Comparison of ENCODE assay signal across 1 cellular context in genomic region chr19:3243851-3244700, GRCh38.
TF ChIP-seq lines count a peak whose summit lies in the region.

No MANE protein-coding gene starts in this region.

TF ChIP-seq in HepG2, 621 proteins besides CTCF, POLR2A, EP300 and RAD21 (continues in another document):
- TF ChIP-seq ZNF264 (CRISPR knock-in tag; IDR thresholded peaks at IDR 0.05): no peak
- no peak for TF ChIP-seq HMGA1 (CRISPR knock-in tag; conservative IDR thresholded peaks at IDR 0.05)
- TF ChIP-seq, protein P1, sequence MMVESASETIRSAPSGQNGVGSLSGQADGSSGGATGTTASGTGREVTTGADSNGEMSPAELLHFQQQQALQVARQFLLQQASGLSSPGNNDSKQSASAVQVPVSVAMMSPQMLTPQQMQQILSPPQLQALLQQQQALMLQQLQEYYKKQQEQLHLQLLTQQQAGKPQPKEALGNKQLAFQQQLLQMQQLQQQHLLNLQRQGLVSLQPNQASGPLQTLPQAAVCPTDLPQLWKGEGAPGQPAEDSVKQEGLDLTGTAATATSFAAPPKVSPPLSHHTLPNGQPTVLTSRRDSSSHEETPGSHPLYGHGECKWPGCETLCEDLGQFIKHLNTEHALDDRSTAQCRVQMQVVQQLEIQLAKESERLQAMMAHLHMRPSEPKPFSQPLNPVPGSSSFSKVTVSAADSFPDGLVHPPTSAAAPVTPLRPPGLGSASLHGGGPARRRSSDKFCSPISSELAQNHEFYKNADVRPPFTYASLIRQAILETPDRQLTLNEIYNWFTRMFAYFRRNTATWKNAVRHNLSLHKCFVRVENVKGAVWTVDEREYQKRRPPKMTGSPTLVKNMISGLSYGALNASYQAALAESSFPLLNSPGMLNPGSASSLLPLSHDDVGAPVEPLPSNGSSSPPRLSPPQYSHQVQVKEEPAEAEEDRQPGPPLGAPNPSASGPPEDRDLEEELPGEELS (CRISPR knock-in tag; IDR thresholded peaks at IDR 0.05): 0 out of 2 replicates have a peak, but pooled peaks have one; percentile 12
- no peak for TF ChIP-seq ATM (IDR thresholded peaks at IDR 0.05; ENCODE audit: borderline replicate concordance)
- peak; percentile 40; the same call in 1 of the 2 replicates for TF ChIP-seq FOSL2 (CRISPR knock-in tag; IDR thresholded peaks at IDR 0.05)
- TF ChIP-seq KLF9 (CRISPR knock-in tag; IDR thresholded peaks at IDR 0.05; ENCODE audit: low read depth): no peak
- TF ChIP-seq ZNF597 (CRISPR knock-in tag; IDR thresholded peaks at IDR 0.05): no peak
- TF ChIP-seq ISL2 (CRISPR knock-in tag; IDR thresholded peaks at IDR 0.05): no peak
- TF ChIP-seq HOXA9 (CRISPR knock-in tag; IDR thresholded peaks at IDR 0.05; ENCODE audit: borderline replicate concordance): peak; percentile 81; the same call in 1 of the 2 replicates
- no peak for TF ChIP-seq ZNF839 (CRISPR knock-in tag; IDR thresholded peaks at IDR 0.05; ENCODE audit: borderline replicate concordance)
- no peak for TF ChIP-seq ZNF766 (CRISPR knock-in tag; IDR thresholded peaks at IDR 0.05; ENCODE audit: borderline replicate concordance)
- TF ChIP-seq TRAFD1 (CRISPR knock-in tag; IDR thresholded peaks at IDR 0.05; ENCODE audit: borderline replicate concordance): no peak
- TF ChIP-seq IRX3 (CRISPR knock-in tag; IDR thresholded peaks at IDR 0.05; ENCODE audit: borderline replicate concordance, low read depth): peak; percentile 68; the same call in 1 of the 2 replicates
- TF ChIP-seq TCF12 (IDR thresholded peaks at IDR 0.05): no peak
- TF ChIP-seq TCF12 (CRISPR knock-in tag; IDR thresholded peaks at IDR 0.05): no peak
- TF ChIP-seq MATR3 (CRISPR knock-in tag; IDR thresholded peaks at IDR 0.05): no peak
- TF ChIP-seq ZBTB46 (CRISPR knock-in tag; IDR thresholded peaks at IDR 0.05; ENCODE audit: borderline replicate concordance): no peak
- TF ChIP-seq ZHX1 (CRISPR knock-in tag; IDR thresholded peaks at IDR 0.05; ENCODE audit: low read depth): no peak
- TF ChIP-seq ZNF772 (CRISPR knock-in tag; IDR thresholded peaks at IDR 0.05): peak; percentile 31; the same call in 1 of the 2 replicates
- TF ChIP-seq, protein P2, sequence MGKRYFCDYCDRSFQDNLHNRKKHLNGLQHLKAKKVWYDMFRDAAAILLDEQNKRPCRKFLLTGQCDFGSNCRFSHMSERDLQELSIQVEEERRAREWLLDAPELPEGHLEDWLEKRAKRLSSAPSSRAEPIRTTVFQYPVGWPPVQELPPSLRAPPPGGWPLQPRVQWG (CRISPR knock-in tag; IDR thresholded peaks at IDR 0.05; ENCODE audit: borderline replicate concordance, low read depth): no peak
- no peak for TF ChIP-seq U2AF2 (IDR thresholded peaks at IDR 0.05; ENCODE audit: low read depth, low read length)
- TF ChIP-seq, protein P3, sequence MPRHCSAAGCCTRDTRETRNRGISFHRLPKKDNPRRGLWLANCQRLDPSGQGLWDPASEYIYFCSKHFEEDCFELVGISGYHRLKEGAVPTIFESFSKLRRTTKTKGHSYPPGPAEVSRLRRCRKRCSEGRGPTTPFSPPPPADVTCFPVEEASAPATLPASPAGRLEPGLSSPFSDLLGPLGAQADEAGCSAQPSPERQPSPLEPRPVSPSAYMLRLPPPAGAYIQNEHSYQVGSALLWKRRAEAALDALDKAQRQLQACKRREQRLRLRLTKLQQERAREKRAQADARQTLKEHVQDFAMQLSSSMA (CRISPR knock-in tag; IDR thresholded peaks at IDR 0.05): no peak
- no peak for TF ChIP-seq FOXO4 (CRISPR knock-in tag; conservative IDR thresholded peaks at IDR 0.05)
- no peak for TF ChIP-seq KAT8 (CRISPR knock-in tag; IDR thresholded peaks at IDR 0.05)
- TF ChIP-seq, protein P4, sequence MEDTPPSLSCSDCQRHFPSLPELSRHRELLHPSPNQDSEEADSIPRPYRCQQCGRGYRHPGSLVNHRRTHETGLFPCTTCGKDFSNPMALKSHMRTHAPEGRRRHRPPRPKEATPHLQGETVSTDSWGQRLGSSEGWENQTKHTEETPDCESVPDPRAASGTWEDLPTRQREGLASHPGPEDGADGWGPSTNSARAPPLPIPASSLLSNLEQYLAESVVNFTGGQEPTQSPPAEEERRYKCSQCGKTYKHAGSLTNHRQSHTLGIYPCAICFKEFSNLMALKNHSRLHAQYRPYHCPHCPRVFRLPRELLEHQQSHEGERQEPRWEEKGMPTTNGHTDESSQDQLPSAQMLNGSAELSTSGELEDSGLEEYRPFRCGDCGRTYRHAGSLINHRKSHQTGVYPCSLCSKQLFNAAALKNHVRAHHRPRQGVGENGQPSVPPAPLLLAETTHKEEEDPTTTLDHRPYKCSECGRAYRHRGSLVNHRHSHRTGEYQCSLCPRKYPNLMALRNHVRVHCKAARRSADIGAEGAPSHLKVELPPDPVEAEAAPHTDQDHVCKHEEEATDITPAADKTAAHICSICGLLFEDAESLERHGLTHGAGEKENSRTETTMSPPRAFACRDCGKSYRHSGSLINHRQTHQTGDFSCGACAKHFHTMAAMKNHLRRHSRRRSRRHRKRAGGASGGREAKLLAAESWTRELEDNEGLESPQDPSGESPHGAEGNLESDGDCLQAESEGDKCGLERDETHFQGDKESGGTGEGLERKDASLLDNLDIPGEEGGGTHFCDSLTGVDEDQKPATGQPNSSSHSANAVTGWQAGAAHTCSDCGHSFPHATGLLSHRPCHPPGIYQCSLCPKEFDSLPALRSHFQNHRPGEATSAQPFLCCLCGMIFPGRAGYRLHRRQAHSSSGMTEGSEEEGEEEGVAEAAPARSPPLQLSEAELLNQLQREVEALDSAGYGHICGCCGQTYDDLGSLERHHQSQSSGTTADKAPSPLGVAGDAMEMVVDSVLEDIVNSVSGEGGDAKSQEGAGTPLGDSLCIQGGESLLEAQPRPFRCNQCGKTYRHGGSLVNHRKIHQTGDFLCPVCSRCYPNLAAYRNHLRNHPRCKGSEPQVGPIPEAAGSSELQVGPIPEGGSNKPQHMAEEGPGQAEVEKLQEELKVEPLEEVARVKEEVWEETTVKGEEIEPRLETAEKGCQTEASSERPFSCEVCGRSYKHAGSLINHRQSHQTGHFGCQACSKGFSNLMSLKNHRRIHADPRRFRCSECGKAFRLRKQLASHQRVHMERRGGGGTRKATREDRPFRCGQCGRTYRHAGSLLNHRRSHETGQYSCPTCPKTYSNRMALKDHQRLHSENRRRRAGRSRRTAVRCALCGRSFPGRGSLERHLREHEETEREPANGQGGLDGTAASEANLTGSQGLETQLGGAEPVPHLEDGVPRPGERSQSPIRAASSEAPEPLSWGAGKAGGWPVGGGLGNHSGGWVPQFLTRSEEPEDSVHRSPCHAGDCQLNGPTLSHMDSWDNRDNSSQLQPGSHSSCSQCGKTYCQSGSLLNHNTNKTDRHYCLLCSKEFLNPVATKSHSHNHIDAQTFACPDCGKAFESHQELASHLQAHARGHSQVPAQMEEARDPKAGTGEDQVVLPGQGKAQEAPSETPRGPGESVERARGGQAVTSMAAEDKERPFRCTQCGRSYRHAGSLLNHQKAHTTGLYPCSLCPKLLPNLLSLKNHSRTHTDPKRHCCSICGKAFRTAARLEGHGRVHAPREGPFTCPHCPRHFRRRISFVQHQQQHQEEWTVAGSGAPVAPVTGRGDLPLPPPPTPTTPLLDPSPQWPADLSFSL (CRISPR knock-in tag; IDR thresholded peaks at IDR 0.05): peak; percentile 77; the same call in 1 of the 2 replicates
- TF ChIP-seq IRF9 (CRISPR knock-in tag; IDR thresholded peaks at IDR 0.05; ENCODE audit: borderline replicate concordance): no peak
- TF ChIP-seq ZNF720 (CRISPR knock-in tag; IDR thresholded peaks at IDR 0.05): no peak
- no peak for TF ChIP-seq ZNF616 (CRISPR knock-in tag; IDR thresholded peaks at IDR 0.05; ENCODE audit: low read depth)
- no peak for TF ChIP-seq STAT5B (CRISPR knock-in tag; IDR thresholded peaks at IDR 0.05)
- TF ChIP-seq ZNF567 (CRISPR knock-in tag; IDR thresholded peaks at IDR 0.05; ENCODE audit: borderline replicate concordance): no peak
- no peak for TF ChIP-seq ZNF629 (CRISPR knock-in tag; conservative IDR thresholded peaks at IDR 0.05)
- TF ChIP-seq HDAC1 (CRISPR knock-in tag; IDR thresholded peaks at IDR 0.05): no peak
- no peak for TF ChIP-seq SNRNP70 (IDR thresholded peaks at IDR 0.05; ENCODE audit: low read depth, low read length)
- TF ChIP-seq ZNF430 (CRISPR knock-in tag; IDR thresholded peaks at IDR 0.05): peak; percentile 74; the same call in 1 of the 2 replicates
- TF ChIP-seq BRD4 (CRISPR knock-in tag; IDR thresholded peaks at IDR 0.05): no peak
- no peak for TF ChIP-seq ZNF644 (CRISPR knock-in tag; IDR thresholded peaks at IDR 0.05; ENCODE audit: low read depth)
- no peak for TF ChIP-seq JDP2 (CRISPR knock-in tag; IDR thresholded peaks at IDR 0.05; ENCODE audit: borderline replicate concordance)
- 0 out of 2 replicates have a peak, but pooled peaks have one; percentile 36 for TF ChIP-seq NKX3-1 (CRISPR knock-in tag; IDR thresholded peaks at IDR 0.05)
- no peak for TF ChIP-seq GFI1 (CRISPR knock-in tag; IDR thresholded peaks at IDR 0.05; ENCODE audit: borderline replicate concordance)
- no peak for TF ChIP-seq KDM6A (CRISPR knock-in tag; IDR thresholded peaks at IDR 0.05; ENCODE audit: low read depth)
- TF ChIP-seq FOXJ3 (CRISPR knock-in tag; IDR thresholded peaks at IDR 0.05; ENCODE audit: borderline replicate concordance): no peak
